ENCODE assay signal across 18 cellular contexts in genomic region chr1:54816951-54817350, GRCh38. TPM values are rescaled to one million over a fixed set of nuclear protein-coding genes. Genes with fewer than 3 reads are reported as not detected.
"Had no signal": no experiment of that assay in that cellular context is flagged by ENCODE, and none has a peak within 500 bp of the region (broad histone marks: within the 10 kb centered on the region; RNA-seq: fewer than 3 reads in every experiment).

No MANE protein-coding gene starts in this region.

- H3K9me3 Mint-ChIP-seq: activated CD4-positive, alpha-beta memory T cell treated with anti-CD3 and anti-CD28 coated beads for 36 hours; activated CD4-positive, alpha-beta T cell treated with anti-CD3 and anti-CD28 coated beads, Interleukin-2, amount 10 ng/mL, durations not matched to agents 7 days and 5 days; activated naive CD4-positive, alpha-beta T cell treated with anti-CD3 and anti-CD28 coated beads, Interleukin-2, amount 10 ng/mL, durations not matched to agents 7 days and 5 days; activated naive CD8-positive, alpha-beta T cell treated with anti-CD3 and anti-CD28 coated beads for 36 hours; activated T-cell treated with anti-CD3 and anti-CD28 coated beads, Interleukin-2, amount 50 U/mL, for 24 hours had no signal

- H3K27me3 Mint-ChIP-seq: activated CD4-positive, alpha-beta memory T cell treated with anti-CD3 and anti-CD28 coated beads for 36 hours; activated CD4-positive, alpha-beta T cell treated with anti-CD3 and anti-CD28 coated beads, Interleukin-2, amount 10 ng/mL, durations not matched to agents 7 days and 5 days; activated naive CD8-positive, alpha-beta T cell treated with anti-CD3 and anti-CD28 coated beads for 36 hours; activated T-cell treated with anti-CD3 and anti-CD28 coated beads, Interleukin-2, amount 50 U/mL, for 24 hours had no signal

- DNase-seq: activated CD4-positive, alpha-beta memory T cell treated with anti-CD3 and anti-CD28 coated beads for 36 hours; activated CD4-positive, alpha-beta T cell treated with anti-CD3 and anti-CD28 coated beads, Interleukin-2, amount 10 ng/mL, durations not matched to agents 7 days and 5 days; activated CD4-positive, CD25-positive, alpha-beta regulatory T cell; activated gamma-delta T cell treated with Interleukin-2 at 50 U/mL for 16 hours; activated naive CD4-positive, alpha-beta T cell treated with anti-CD3 and anti-CD28 coated beads, Interleukin-2, amount 10 ng/mL, durations not matched to agents 7 days and 5 days; activated naive CD8-positive, alpha-beta T cell treated with anti-CD3 and anti-CD28 coated beads for 36 hours; activated T-cell treated with anti-CD3 and anti-CD28 coated beads, Interleukin-2, amount 50 U/mL, for 24 hours; anterior cingulate cortex; cerebellar nuclear complex; NCI-H1092; NCI-H2081; NCI-H345; NCI-H510A; NCI-H526 treated with DMSO at 0.1 percent for 48 hours; NCI-H82; T-helper 1 cell had no signal

- H3K4me3 Mint-ChIP-seq: activated CD4-positive, alpha-beta memory T cell treated with anti-CD3 and anti-CD28 coated beads for 36 hours; activated CD4-positive, alpha-beta T cell treated with anti-CD3 and anti-CD28 coated beads, Interleukin-2, amount 10 ng/mL, durations not matched to agents 7 days and 5 days; activated naive CD4-positive, alpha-beta T cell treated with anti-CD3 and anti-CD28 coated beads, Interleukin-2, amount 10 ng/mL, durations not matched to agents 7 days and 5 days; activated naive CD8-positive, alpha-beta T cell treated with anti-CD3 and anti-CD28 coated beads for 36 hours; activated T-cell treated with anti-CD3 and anti-CD28 coated beads, Interleukin-2, amount 50 U/mL, for 24 hours had no signal

- H3K36me3 Mint-ChIP-seq: activated CD4-positive, alpha-beta memory T cell treated with anti-CD3 and anti-CD28 coated beads for 36 hours; activated naive CD4-positive, alpha-beta T cell treated with anti-CD3 and anti-CD28 coated beads, Interleukin-2, amount 10 ng/mL, durations not matched to agents 7 days and 5 days; activated naive CD8-positive, alpha-beta T cell treated with anti-CD3 and anti-CD28 coated beads for 36 hours had no signal

- H3K27ac Mint-ChIP-seq: activated CD4-positive, alpha-beta memory T cell treated with anti-CD3 and anti-CD28 coated beads for 36 hours; activated CD4-positive, alpha-beta T cell treated with anti-CD3 and anti-CD28 coated beads, Interleukin-2, amount 10 ng/mL, durations not matched to agents 7 days and 5 days; activated naive CD4-positive, alpha-beta T cell treated with anti-CD3 and anti-CD28 coated beads, Interleukin-2, amount 10 ng/mL, durations not matched to agents 7 days and 5 days; activated naive CD8-positive, alpha-beta T cell treated with anti-CD3 and anti-CD28 coated beads for 36 hours; activated T-cell treated with anti-CD3 and anti-CD28 coated beads, Interleukin-2, amount 50 U/mL, for 24 hours had no signal

RNA-seq across cellular contexts. Expression of gene TTC22, which starts 15.8 kb away (rescaled TPM):
- total RNA-seq: OCI-LY7, RPMI7951 had no signal
